Comparison of ENCODE assay signal across 19 cellular contexts in the genomic region with DNA sequence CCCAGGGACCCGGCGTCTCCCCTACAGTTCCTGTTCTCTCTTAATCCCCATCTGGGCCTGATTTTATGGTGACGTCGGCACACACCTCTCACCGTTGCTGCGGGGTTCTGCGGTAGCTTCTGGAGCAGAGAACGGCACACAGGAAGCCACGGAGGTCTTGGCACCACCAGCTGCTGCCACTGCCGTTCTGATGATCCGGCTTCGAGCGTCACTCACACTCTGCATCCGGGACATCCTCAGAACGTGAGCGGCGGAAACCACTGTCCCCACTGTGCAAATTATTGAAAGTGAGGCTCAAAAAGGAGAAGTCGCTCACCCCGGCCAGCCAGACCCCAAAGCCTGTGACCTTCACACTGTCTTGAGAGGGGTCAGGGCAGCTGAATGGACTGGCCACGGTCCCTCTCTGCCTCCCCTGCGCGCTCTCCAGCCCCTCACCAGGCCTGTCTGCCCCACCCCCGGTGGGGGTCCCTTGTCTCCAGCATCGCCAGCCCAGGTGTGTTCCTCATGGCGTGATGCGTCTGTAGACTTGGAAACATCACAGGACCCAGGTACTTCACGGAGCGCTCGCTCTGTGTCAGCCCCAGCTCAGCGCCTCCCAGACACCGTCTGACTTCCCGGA.
DNase-seq lines count a peak whose midpoint lies in the region; ATAC-seq and TF ChIP-seq lines count a peak whose summit lies in the region.
"Had no signal": no experiment of that assay in that cellular context is flagged by ENCODE, and none has a peak within 500 bp of the region (broad histone marks: within the 10 kb centered on the region; RNA-seq: fewer than 3 reads in every experiment).

No MANE protein-coding gene starts in this region.

- peak; percentile 33 for ATAC-seq in effector memory CD8-positive, alpha-beta T cell (replicated peaks)
- ATAC-seq in HG02981 (IDR thresholded peaks at IDR 0.05; ENCODE audit: unreplicated experiment) (no peak), GM19035 (IDR thresholded peaks at IDR 0.05; ENCODE audit: unreplicated experiment) (no peak)
- ATAC-seq: Panc1 had no signal

- no peaks in the 10 kb centered on the region for H3K9me3 Mint-ChIP-seq in effector memory CD8-positive, alpha-beta T cell

- H3K27ac Mint-ChIP-seq in effector memory CD8-positive, alpha-beta T cell, result no peak overlapping the region

- H3K27me3 Mint-ChIP-seq in effector memory CD8-positive, alpha-beta T cell, result peaks cover 0 to 15% of the 10 kb centered on the region in 2 donors

- peak; percentile 49 for DNase-seq in NB4 (ENCODE audit: low read depth)
- no peak for DNase-seq in effector memory CD8-positive, alpha-beta T cell
- no peak for DNase-seq in retina
- DNase-seq: AML-193; Caco-2; GDM1; HCEC 1CT; NCI-H1048; NCI-H1436; NCI-H2029 treated with DMSO at 0.1 percent for 48 hours; NCI-H2171; NCI-H69; NK-92 treated with Interleukin-12 subunit alpha and Interleukin-12 subunit beta, amount 100 ng/mL, for 24 hours had no signal

- peaks cover 64% of the 10 kb centered on the region for H3K4me1 ChIP-seq in BLaER1
- peaks cover 18 to 61% (median 52%) of the 10 kb centered on the region in 10 experiments for H3K4me1 ChIP-seq in BLaER1 treated with 17β-estradiol and CSF1 and Interleukin-3, amounts not matched to agents 10 nM and 100 nM
- H3K4me1 ChIP-seq: Caco-2 had no signal

- H4K20me1 ChIP-seq in BLaER1, result no peaks in the 10 kb centered on the region
- H4K20me1 ChIP-seq in BLaER1 treated with 17β-estradiol and CSF1 and Interleukin-3, amounts not matched to agents 10 nM and 100 nM, result peaks cover 0 to 39% (median 0%) of the 10 kb centered on the region in 11 experiments; a peak in 7 of 22 replicates

- TF ChIP-seq CTCF in NB4 (IDR thresholded peaks at IDR 0.05; ENCODE audit: low read depth, low read length), result no peak

- peaks cover 12% of the 10 kb centered on the region; the same call in 1 of the 2 replicates for H3K36me3 ChIP-seq in BLaER1
- no peaks in the 10 kb centered on the region for H3K36me3 ChIP-seq in BLaER1 treated with 17β-estradiol and CSF1 and Interleukin-3, amounts not matched to agents 10 nM and 100 nM

- H3K27ac ChIP-seq in BLaER1, result no peak overlapping the region
- peak overlapping the region in 1 of 11 experiments; percentile 16; a peak in 1 of 22 replicates for H3K27ac ChIP-seq in BLaER1 treated with 17β-estradiol and CSF1 and Interleukin-3, amounts not matched to agents 10 nM and 100 nM

- no peaks in the 10 kb centered on the region for H3K4me1 Mint-ChIP-seq in effector memory CD8-positive, alpha-beta T cell (ENCODE audit: low read depth in 2 of 2)

- H3K4me3 Mint-ChIP-seq in effector memory CD8-positive, alpha-beta T cell, result no peak overlapping the region

- peak overlapping the region; percentile 33 for H3K4me2 ChIP-seq in BLaER1
- peak overlapping the region in 8 of 11 experiments; percentile 11 to 59 (median 34); a peak in 11 of 22 replicates for H3K4me2 ChIP-seq in BLaER1 treated with 17β-estradiol and CSF1 and Interleukin-3, amounts not matched to agents 10 nM and 100 nM

- TF ChIP-seq POLR2A in NB4 (IDR thresholded peaks at IDR 0.05; ENCODE audit: extremely low read depth, insufficient read length), result no peak

- H3K4me3 ChIP-seq in BLaER1, result no peak overlapping the region
- H3K4me3 ChIP-seq in BLaER1 treated with 17β-estradiol and CSF1 and Interleukin-3, amounts not matched to agents 10 nM and 100 nM, result no peak overlapping the region
- no peak overlapping the region for H3K4me3 ChIP-seq in NB4 (ENCODE audit: low read depth, low read length)
- H3K4me3 ChIP-seq: K562 had no signal

- H3K9me3 ChIP-seq in BLaER1, result no peaks in the 10 kb centered on the region
- H3K9me3 ChIP-seq in BLaER1 treated with 17β-estradiol and CSF1 and Interleukin-3, amounts not matched to agents 10 nM and 100 nM (replicated peaks in 1 of 11), result no peaks in the 10 kb centered on the region
- H3K9me3 ChIP-seq: Caco-2 had no signal

- H3K9ac ChIP-seq in BLaER1, result no peak overlapping the region
- peak overlapping the region in 2 of 11 experiments; percentile 9 to 33; a peak in 1 of 22 replicates for H3K9ac ChIP-seq in BLaER1 treated with 17β-estradiol and CSF1 and Interleukin-3, amounts not matched to agents 10 nM and 100 nM

- no peaks in the 10 kb centered on the region for H3K27me3 ChIP-seq in BLaER1
- H3K27me3 ChIP-seq in BLaER1 treated with 17β-estradiol and CSF1 and Interleukin-3, amounts not matched to agents 10 nM and 100 nM, result peaks cover 0 to 25% (median 0%) of the 10 kb centered on the region in 11 experiments; a peak in 5 of 22 replicates

- H3K36me3 Mint-ChIP-seq in effector memory CD8-positive, alpha-beta T cell (ENCODE audit: insufficient read depth), result no peaks in the 10 kb centered on the region
